In genomic region chr6:136763716-136764521, GRCh38 we compare ENCODE assay signal across 1 cellular context.
TF ChIP-seq lines count a peak whose summit lies in the region.

No MANE protein-coding gene starts in this region.

TF ChIP-seq in GM12878, 131 proteins besides CTCF, POLR2A, EP300 and RAD21 (continued from another document and continues in another):
- peak; percentile 25; the same call in 1 of the 2 replicates for TF ChIP-seq PKNOX1 (IDR thresholded peaks at IDR 0.05)
- no peak for TF ChIP-seq NFYA (IDR thresholded peaks at IDR 0.05; ENCODE audit: borderline replicate concordance, low read depth, low read length)
- no peak for TF ChIP-seq E2F8 (IDR thresholded peaks at IDR 0.05; ENCODE audit: low read depth, partially characterized antibody)
- peak; percentile 70; the same call in 1 of the 2 replicates for TF ChIP-seq TCF3 (IDR thresholded peaks at IDR 0.05; ENCODE audit: borderline replicate concordance, insufficient read depth, low read depth, low read length)
- no peak for TF ChIP-seq SP1 (IDR thresholded peaks at IDR 0.05; ENCODE audit: low read depth, low read length)
- no peak; the same call in 1 of the 2 replicates for TF ChIP-seq RUNX3 (IDR thresholded peaks at IDR 0.05; ENCODE audit: low read length)
- no peak for TF ChIP-seq CBFB (IDR thresholded peaks at IDR 0.05; ENCODE audit: low read depth)
- no peak for TF ChIP-seq BMI1 (IDR thresholded peaks at IDR 0.05; ENCODE audit: borderline replicate concordance)
- no peak for TF ChIP-seq CBX3 (IDR thresholded peaks at IDR 0.05; ENCODE audit: borderline replicate concordance, low read depth)
- TF ChIP-seq SREBF1 (IDR thresholded peaks at IDR 0.05; ENCODE audit: low read length), result no peak
- no peak for TF ChIP-seq FOS (IDR thresholded peaks at IDR 0.05; ENCODE audit: borderline replicate concordance, extremely low read depth, insufficient read length)
- no peak for TF ChIP-seq ZNF622 (IDR thresholded peaks at IDR 0.05)
- TF ChIP-seq RCOR1 (conservative IDR thresholded peaks at IDR 0.05; ENCODE audit: low read depth, low read length), result no peak
- no peak for TF ChIP-seq IRF3 (IDR thresholded peaks at IDR 0.05)
- no peak for TF ChIP-seq ZNF384 (IDR thresholded peaks at IDR 0.05; ENCODE audit: borderline replicate concordance, low read depth, low read length)
- TF ChIP-seq HDAC6 (IDR thresholded peaks at IDR 0.05; ENCODE audit: unreplicated experiment), result no peak
- no peak for TF ChIP-seq NKRF (conservative IDR thresholded peaks at IDR 0.05)
- TF ChIP-seq ZNF592 (IDR thresholded peaks at IDR 0.05), result no peak
- peak; percentile 19; the same call in 1 of the 2 replicates for TF ChIP-seq DPF2 (IDR thresholded peaks at IDR 0.05)
- TF ChIP-seq SMAD5 (IDR thresholded peaks at IDR 0.05; ENCODE audit: low read depth), result no peak
- TF ChIP-seq JUND (IDR thresholded peaks at IDR 0.05; ENCODE audit: low read depth, low read length), result no peak
- TF ChIP-seq NBN (IDR thresholded peaks at IDR 0.05), result no peak
- TF ChIP-seq NR2C2 (IDR thresholded peaks at IDR 0.05; ENCODE audit: borderline replicate concordance, control insufficient read depth, insufficient read length, low read depth), result no peak
- no peak for TF ChIP-seq WRNIP1 (IDR thresholded peaks at IDR 0.05; ENCODE audit: borderline replicate concordance, low read depth, low read length)
- TF ChIP-seq E2F4 (IDR thresholded peaks at IDR 0.05; ENCODE audit: low read depth, low read length), result no peak
- TF ChIP-seq TCF12 (IDR thresholded peaks at IDR 0.05; ENCODE audit: low read depth, low read length), result peak; percentile 46; the same call in 1 of the 2 replicates
- TF ChIP-seq ATF2 (IDR thresholded peaks at IDR 0.05; ENCODE audit: low read length), result 0 out of 2 replicates have a peak, but pooled peaks have one; percentile 10
- 0 out of 2 replicates have a peak, but pooled peaks have one; percentile 16 for TF ChIP-seq IRF4 (IDR thresholded peaks at IDR 0.05; ENCODE audit: low read depth, low read length)
- TF ChIP-seq GATAD2B (conservative IDR thresholded peaks at IDR 0.05; ENCODE audit: low read depth), result no peak; the same call in 1 of the 2 replicates
- no peak for TF ChIP-seq PAX8 (IDR thresholded peaks at IDR 0.05)
- no peak; the same call in none of the 2 replicates for TF ChIP-seq ZNF687 (IDR thresholded peaks at IDR 0.05)
- no peak; the same call in 1 of the 2 replicates for TF ChIP-seq NFIC (IDR thresholded peaks at IDR 0.05; ENCODE audit: low read depth, low read length)
- no peak for TF ChIP-seq ZBTB33 (IDR thresholded peaks at IDR 0.05)
- TF ChIP-seq PAX5 (IDR thresholded peaks at IDR 0.05; ENCODE audit: borderline replicate concordance, low read depth, low read length), result no peak
- TF ChIP-seq SREBF2 (IDR thresholded peaks at IDR 0.05; ENCODE audit: low read length), result no peak
- no peak for TF ChIP-seq MTA2 (IDR thresholded peaks at IDR 0.05; ENCODE audit: low read depth)
- TF ChIP-seq ZNF207 (IDR thresholded peaks at IDR 0.05; ENCODE audit: borderline replicate concordance), result no peak
- no peak; the same call in 1 of the 2 replicates for TF ChIP-seq ESRRA (IDR thresholded peaks at IDR 0.05; ENCODE audit: low read length)
- TF ChIP-seq ZNF217 (IDR thresholded peaks at IDR 0.05), result no peak
- TF ChIP-seq NRF1 (conservative IDR thresholded peaks at IDR 0.05; ENCODE audit: low read depth, low read length), result no peak
- no peak for TF ChIP-seq SRF (IDR thresholded peaks at IDR 0.05; ENCODE audit: low read depth in 2 of 2, low read length in 2 of 2)
